Comparison of ENCODE assay signal across 27 cellular contexts in the genomic region with DNA sequence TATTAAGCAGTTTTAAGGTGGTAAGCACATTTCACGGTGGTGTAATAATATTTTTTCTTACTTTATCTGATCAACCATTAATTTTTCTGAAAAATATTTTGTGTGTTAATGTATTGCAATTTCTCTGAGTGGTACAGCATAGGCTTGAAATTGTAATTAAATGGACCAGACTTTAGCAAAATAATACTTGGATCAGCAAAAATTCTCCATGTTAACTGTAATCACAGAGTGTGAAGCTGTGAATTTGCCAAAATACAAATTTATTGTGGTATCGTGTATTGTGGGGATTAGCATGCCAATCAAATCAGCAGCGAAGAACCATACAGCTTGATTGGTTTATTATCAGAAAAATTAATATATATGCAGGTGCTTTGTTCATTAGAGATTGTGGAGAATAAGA.
"Had no signal": no experiment of that assay in that cellular context is flagged by ENCODE, and none has a peak within 500 bp of the region (broad histone marks: within the 10 kb centered on the region; RNA-seq: fewer than 3 reads in every experiment).

No MANE protein-coding gene starts in this region.

- ATAC-seq: naive thymus-derived CD8-positive, alpha-beta T cell; natural killer cell; natural killer cell treated with Interleukin-12 subunit alpha and Interleukin-12 subunit beta and Interleukin-15 and Interleukin-18, amount 100 ng/mL, for 72 hours; pancreas; psoas muscle; right cardiac atrium; sciatic nerve had no signal

- H3K4me2 ChIP-seq: neural progenitor cell, smooth muscle cell had no signal

- H3K4me3 ChIP-seq: neural progenitor cell, ovary, pancreas, prostate gland, psoas muscle, right atrium auricular region, sigmoid colon, skin epidermis, smooth muscle cell, spleen had no signal

- H3K9ac ChIP-seq: neural progenitor cell, parathyroid adenoma had no signal

- H3K27me3 ChIP-seq: neural progenitor cell, neutrophil, ovary, pancreas, right atrium auricular region, sigmoid colon, spleen had no signal

- H3K27ac ChIP-seq: neural progenitor cell, neutrophil, ovary, pancreas, parathyroid adenoma, prostate gland, psoas muscle, right atrium auricular region, sigmoid colon, skin epidermis, spleen had no signal

- H3K4me1 ChIP-seq: neural progenitor cell, pancreas, parathyroid adenoma, prostate gland, psoas muscle, right atrium auricular region, sigmoid colon, spleen had no signal

- DNase-seq: naive thymus-derived CD8-positive, alpha-beta T cell; natural killer cell; nephron progenitor cell; nucleus accumbens; occipital lobe; ovary; pancreas; posterior cingulate gyrus; psoas muscle; retina; right cardiac atrium; sigmoid colon; small intestine; spleen; stimulated activated CD4-positive, alpha-beta T cell treated with anti-CD3 and anti-CD28 coated beads, Interleukin-12 subunit alpha, Interleukin-12 subunit beta, amount 100 ng/mL, for 4 hours; stimulated activated CD4-positive, alpha-beta T cell treated with anti-CD3 and anti-CD28 coated beads, Interleukin-15, amount 100 ng/mL, for 24 hours; stimulated activated CD4-positive, alpha-beta T cell treated with anti-CD3 and anti-CD28 coated beads, Interleukin-1b, Interleukin-23, amount 100 ng/mL, for 48 hours; stimulated activated CD4-positive, alpha-beta T cell treated with anti-CD3 and anti-CD28 coated beads, Interleukin-2, amount 100 ng/mL, for 24 hours had no signal

- H2AFZ ChIP-seq: neural progenitor cell, parathyroid adenoma had no signal

- FAIRE-seq: pancreas, small intestine had no signal

- H3K9me3 ChIP-seq: neutrophil, ovary, pancreas, prostate gland, psoas muscle, right atrium auricular region, sigmoid colon, spleen had no signal

- H3K36me3 ChIP-seq: neural progenitor cell, neutrophil, ovary, pancreas, prostate gland, right atrium auricular region, sigmoid colon, spleen had no signal

- H3K79me2 ChIP-seq: parathyroid adenoma had no signal
